Comparison of ENCODE assay signal across 20 cellular contexts in genomic region chr11:82872377-82873150, GRCh38. TPM values are rescaled to one million over a fixed set of nuclear protein-coding genes. Genes with fewer than 3 reads are reported as not detected.
DNase-seq lines count a peak whose midpoint lies in the region; ATAC-seq and TF ChIP-seq lines count a peak whose summit lies in the region.
"Had no signal": no experiment of that assay in that cellular context is flagged by ENCODE, and none has a peak within 500 bp of the region (broad histone marks: within the 10 kb centered on the region; RNA-seq: fewer than 3 reads in every experiment).

No MANE protein-coding gene starts in this region.

- no peak for ATAC-seq in WTC11
- ATAC-seq in HG02623 (IDR thresholded peaks at IDR 0.05; ENCODE audit: unreplicated experiment): no peak

- H3K9me3 Mint-ChIP-seq in WTC11 (peaks cover 9% of the 10 kb centered on the region), endothelial cell (ENCODE audit: unreplicated experiment) (peaks cover 13% of the 10 kb centered on the region)

- H3K4me1 Mint-ChIP-seq in WTC11 (peaks cover 31% of the 10 kb centered on the region), endothelial cell (ENCODE audit: unreplicated experiment) (peaks cover 60% of the 10 kb centered on the region)

- POLR2A ChIA-PET in WTC11 (lab: Charles Lee): no interaction called here

- H3K27ac ChIP-seq in neuronal stem cell (replicated peaks; ENCODE audit: low read length): no peak overlapping the region

- H3K36me3 Mint-ChIP-seq in WTC11: peaks cover 11% of the 10 kb centered on the region
- H3K36me3 Mint-ChIP-seq in endothelial cell (ENCODE audit: low read depth, unreplicated experiment): peaks cover 37% of the 10 kb centered on the region

- H3K27me3 Mint-ChIP-seq in WTC11 (ENCODE audit: low read depth) (no peaks in the 10 kb centered on the region), endothelial cell (ENCODE audit: unreplicated experiment) (peaks cover 15% of the 10 kb centered on the region)

- no peak overlapping the region for H3K4me3 Mint-ChIP-seq in WTC11
- H3K4me3 Mint-ChIP-seq in endothelial cell (ENCODE audit: unreplicated experiment): peak overlapping the region; percentile 1
- H3K4me3 Mint-ChIP-seq: CD14-positive monocyte had no signal

- no peak overlapping the region for H3K9ac ChIP-seq in neuronal stem cell (ENCODE audit: low read depth, low read length, poor library complexity)

- DNase-seq in HAP-1 (ENCODE audit: low spot score in 2 of 2): peak; percentile 33 to 94
- DNase-seq in WTC11 (ENCODE audit: low spot score): no peak
- DNase-seq in endothelial cell (ENCODE audit: low spot score): no peak
- DNase-seq in neuronal stem cell (ENCODE audit: low spot score): no peak
- no peak for DNase-seq in activated CD8-positive, alpha-beta memory T cell treated with anti-CD3 and anti-CD28 coated beads, Interleukin-2, amount 50 U/mL, for 48 hours
- DNase-seq in NCI-H2081 (lab: John Stamatoyannopoulos, UW): no peak
- DNase-seq: ACHN; AML-193; DMS 273 treated with DMSO at 0.1 percent for 48 hours; GOT3; Karpas-422; MM.1S; NCI-H1105; NCI-H1694; NCI-H446 treated with DMSO at 0.1 percent for 48 hours; NK-92 treated with Interleukin-12 subunit alpha and Interleukin-12 subunit beta, amount 100 ng/mL, for 24 hours; RPMI8226; SIG-M5 had no signal

- H3K4me2 ChIP-seq in neuronal stem cell (ENCODE audit: insufficient read depth, low read length, poor library complexity, severe bottlenecking): no peak overlapping the region

- in situ Hi-C loops in HAP-1 (cut with MboI; ENCODE audit: low sequenced_read_pairs): loop anchor here (25.0 kb wide), 1 partner anchor 940 kb away; no protein-coding TSS in a partner anchor

- peaks cover 34% of the 10 kb centered on the region for H3K4me1 ChIP-seq in HAP-1
- H3K4me1 ChIP-seq in neuronal stem cell (ENCODE audit: control insufficient read depth in 2 of 2, insufficient read depth in 1 of 2, low read depth in 1 of 2, low read length in 2 of 2): no peaks in the 10 kb centered on the region

- H2BK120ac ChIP-seq in neuronal stem cell (ENCODE audit: low read depth, low read length): no peak overlapping the region

- H3K23ac ChIP-seq in neuronal stem cell (ENCODE audit: low read depth, low read length, poor library complexity): no peak overlapping the region

- 0 out of 2 replicates have a peak overlapping the region, but pooled peaks have one; percentile 31 for H3K27ac Mint-ChIP-seq in WTC11
- H3K27ac Mint-ChIP-seq in endothelial cell (ENCODE audit: unreplicated experiment): peak overlapping the region; percentile 81
- H3K27ac Mint-ChIP-seq: CD14-positive monocyte had no signal

- no peaks in the 10 kb centered on the region for H3K79me1 ChIP-seq in neuronal stem cell (ENCODE audit: low read depth, low read length)

- no peak overlapping the region for H3K14ac ChIP-seq in neuronal stem cell (ENCODE audit: low read length)

- no peak overlapping the region for H2BK5ac ChIP-seq in neuronal stem cell (ENCODE audit: low read length)

- H3K4me3 ChIP-seq in HAP-1 (no peak overlapping the region), neuronal stem cell (ENCODE audit: low read length in 2 of 2) (no peak overlapping the region)

- H4K8ac ChIP-seq in neuronal stem cell (ENCODE audit: low read depth, low read length): no peak overlapping the region

- TF ChIP-seq CTCF in WTC11 (IDR thresholded peaks at IDR 0.05): no peak
- no peak for TF ChIP-seq CTCF in endothelial cell (IDR thresholded peaks at IDR 0.05; ENCODE audit: unreplicated experiment)

- no peak overlapping the region for H3K4ac ChIP-seq in neuronal stem cell (ENCODE audit: low read length)

- H3K9me3 ChIP-seq in HAP-1: peaks cover 3% of the 10 kb centered on the region; the same call in 1 of the 2 replicates
- peaks cover 0 to 4% of the 10 kb centered on the region in 2 donors for H3K9me3 ChIP-seq in neuronal stem cell (replicated peaks in 1 of 2; ENCODE audit: control insufficient read depth in 2 of 2, insufficient read depth in 1 of 2, low read depth in 1 of 2, low read length in 2 of 2)

- H3K18ac ChIP-seq in neuronal stem cell (ENCODE audit: low read length): no peak overlapping the region

- H4K91ac ChIP-seq in neuronal stem cell (ENCODE audit: low read depth, low read length, poor library complexity): no peak overlapping the region

- H3K27me3 ChIP-seq in HAP-1 (ENCODE audit: low read depth) (no peaks in the 10 kb centered on the region), neuronal stem cell (ENCODE audit: control insufficient read depth in 3 of 3, insufficient read depth in 3 of 3, low read depth in 1 of 3, low read length in 3 of 3) (no peaks in the 10 kb centered on the region)

- H3K36me3 ChIP-seq in HAP-1 (replicated peaks) (no peaks in the 10 kb centered on the region), neuronal stem cell (replicated peaks in 1 of 2; ENCODE audit: control insufficient read depth in 2 of 2, insufficient read depth in 2 of 2, low read length in 2 of 2) (no peaks in the 10 kb centered on the region)

- no peak overlapping the region for H2BK12ac ChIP-seq in neuronal stem cell (ENCODE audit: low read length)

- no peak overlapping the region for H2AK5ac ChIP-seq in neuronal stem cell (ENCODE audit: low read depth, low read length)

- CTCF ChIA-PET in WTC11 (lab: Charles Lee): no interaction called here

- peak overlapping the region; percentile 35 for H2AFZ ChIP-seq in neuronal stem cell (ENCODE audit: low read length)

- WGBS in neuronal stem cell (ENCODE audit: extremely low coverage in 2 of 2, insufficient read length in 2 of 2, insufficient replicate concordance in 1 of 2), 2 donors: no CpG with 5 or more reads among the region's 7 CpGs

- no peak overlapping the region for H2BK15ac ChIP-seq in neuronal stem cell (ENCODE audit: low read length)

TF ChIP-seq in WTC11, 78 proteins besides CTCF, POLR2A, EP300 and RAD21 (continues in another document):
- no peak for TF ChIP-seq FOXJ3 (CRISPR knock-in tag; IDR thresholded peaks at IDR 0.05; ENCODE audit: borderline replicate concordance)
- no peak for TF ChIP-seq ZNF423 (CRISPR knock-in tag; IDR thresholded peaks at IDR 0.05)
- TF ChIP-seq ZBTB21 (CRISPR knock-in tag; IDR thresholded peaks at IDR 0.05; ENCODE audit: borderline replicate concordance): no peak
- no peak for TF ChIP-seq KAT7 (CRISPR knock-in tag; IDR thresholded peaks at IDR 0.05; ENCODE audit: borderline replicate concordance)
- no peak for TF ChIP-seq TCF7 (CRISPR knock-in tag; IDR thresholded peaks at IDR 0.05; ENCODE audit: low read depth)
- TF ChIP-seq ETV6 (CRISPR knock-in tag; IDR thresholded peaks at IDR 0.05): no peak
- TF ChIP-seq GABPB1 (CRISPR knock-in tag; IDR thresholded peaks at IDR 0.05): no peak
- no peak for TF ChIP-seq JAZF1 (CRISPR knock-in tag; IDR thresholded peaks at IDR 0.05)
- no peak for TF ChIP-seq TEAD1 (CRISPR knock-in tag; IDR thresholded peaks at IDR 0.05)
- TF ChIP-seq NFE2L1 (CRISPR knock-in tag; IDR thresholded peaks at IDR 0.05): no peak
- TF ChIP-seq ZNF532 (CRISPR knock-in tag; IDR thresholded peaks at IDR 0.05; ENCODE audit: borderline replicate concordance): no peak
- TF ChIP-seq OVOL2 (CRISPR knock-in tag; IDR thresholded peaks at IDR 0.05; ENCODE audit: borderline replicate concordance): no peak
- no peak for TF ChIP-seq ZNF671 (CRISPR knock-in tag; IDR thresholded peaks at IDR 0.05)

RNA-seq across cellular contexts. Expression of gene PRCP, which starts 27.7 kb away (rescaled TPM):
- total RNA-seq in WTC11 (2021) (53.9 to 65.1 TPM (median 63.4 TPM) in 3 replicates), endothelial cell (ENCODE audit: unreplicated experiment) (445 TPM)
- 22.8 TPM for polyA plus RNA-seq in neuronal stem cell (2013, experiment 1 of 2)
- polyA plus RNA-seq in neuronal stem cell (2013, experiment 2 of 2): 21.8 TPM

RNA-seq across cellular contexts. Expression of gene DDIAS, which starts 29.0 kb away (rescaled TPM):
- total RNA-seq in WTC11 (2021): 21.7 to 28.7 TPM (median 22.0 TPM) in 3 replicates
- total RNA-seq in endothelial cell (ENCODE audit: unreplicated experiment): 11.2 TPM
- 12.6 TPM for polyA plus RNA-seq in neuronal stem cell (2013, experiment 1 of 2)
- 12.1 TPM for polyA plus RNA-seq in neuronal stem cell (2013, experiment 2 of 2)

Comparison
In these comparisons a context has a peak if more than half of its experiments do, and no peak if none do; other contexts are left out.
1. DNase-seq: peak in HAP-1 (2 of 2); none in WTC11 (single experiment), endothelial cell (single experiment), neuronal stem cell (single experiment), activated CD8-positive, alpha-beta memory T cell treated with anti-CD3 and anti-CD28 coated beads, Interleukin-2, amount 50 U/mL, for 48 hours (single experiment) and NCI-H2081 (0 of 2).